ENCODE assay signal across 27 cellular contexts in genomic region chr20:39170896-39171463, GRCh38.
"Had no signal": no experiment of that assay in that cellular context is flagged by ENCODE, and none has a peak within 500 bp of the region (broad histone marks: within the 10 kb centered on the region; RNA-seq: fewer than 3 reads in every experiment).

No MANE protein-coding gene starts in this region.

- H3K36me3 ChIP-seq: neural progenitor cell, ovary, suprapubic skin, tibial artery, transverse colon, upper lobe of left lung, uterus had no signal

- H3K4me3 Mint-ChIP-seq: naive thymus-derived CD4-positive, alpha-beta T cell; natural killer cell; nephron; neural progenitor cell; stimulated activated effector memory CD8-positive, alpha-beta T cell treated with anti-CD3 and anti-CD28 coated beads, Interleukin-12 subunit alpha, Interleukin-12 subunit beta, amount 100 ng/mL, for 72 hours; stimulated activated naive B cell treated with anti-CD40 and anti-IgM and Interleukin-4, amounts not matched to agents 10 μg/mL and 1 μg/mL and 100 μg/mL, for 72 hours; stimulated activated naive CD8-positive, alpha-beta T cell treated with anti-CD3 and anti-CD28 coated beads, Interleukin-15, amount 100 ng/mL, for 72 hours had no signal

- H3K4me3 ChIP-seq: neural progenitor cell, ovary, psoas muscle, skin epidermis, smooth muscle cell, suprapubic skin, testis, tibial artery, transverse colon, upper lobe of left lung, uterus had no signal

- H3K27ac ChIP-seq: neural progenitor cell, ovary, parathyroid adenoma, psoas muscle, skin epidermis, suprapubic skin, testis, tibial artery, transverse colon, upper lobe of left lung, uterus had no signal

- H3K9me3 ChIP-seq: ovary, psoas muscle, suprapubic skin, testis, tibial artery, transverse colon, upper lobe of left lung, uterus had no signal

- H3K9me3 Mint-ChIP-seq: nephron; neural progenitor cell; stimulated activated effector memory CD8-positive, alpha-beta T cell treated with anti-CD3 and anti-CD28 coated beads, Interleukin-12 subunit alpha, Interleukin-12 subunit beta, amount 100 ng/mL, for 72 hours had no signal

- H3K4me1 ChIP-seq: neural progenitor cell, parathyroid adenoma, psoas muscle, suprapubic skin, testis, tibial artery, transverse colon, upper lobe of left lung, uterus had no signal

- H3K36me3 Mint-ChIP-seq: naive thymus-derived CD4-positive, alpha-beta T cell; natural killer cell; neural progenitor cell; stimulated activated effector memory CD8-positive, alpha-beta T cell treated with anti-CD3 and anti-CD28 coated beads, Interleukin-12 subunit alpha, Interleukin-12 subunit beta, amount 100 ng/mL, for 72 hours; stimulated activated naive B cell treated with anti-CD40 and anti-IgM and Interleukin-4, amounts not matched to agents 10 μg/mL and 1 μg/mL and 100 μg/mL, for 72 hours had no signal

- H3K27ac Mint-ChIP-seq: naive thymus-derived CD4-positive, alpha-beta T cell; natural killer cell; nephron; progenitor cell of endocrine pancreas; stimulated activated effector memory CD8-positive, alpha-beta T cell treated with anti-CD3 and anti-CD28 coated beads, Interleukin-12 subunit alpha, Interleukin-12 subunit beta, amount 100 ng/mL, for 72 hours; stimulated activated naive B cell treated with anti-CD40 and anti-IgM and Interleukin-4, amounts not matched to agents 10 μg/mL and 1 μg/mL and 100 μg/mL, for 72 hours; stimulated activated naive CD8-positive, alpha-beta T cell treated with anti-CD3 and anti-CD28 coated beads, Interleukin-15, amount 100 ng/mL, for 72 hours had no signal

- DNase-seq: naive thymus-derived CD4-positive, alpha-beta T cell; natural killer cell; ovary; posterior cingulate gyrus; psoas muscle; right cardiac atrium; stimulated activated CD4-positive, alpha-beta T cell treated with anti-CD3 and anti-CD28 coated beads, Interleukin-15, amount 100 ng/mL, for 24 hours; stimulated activated CD4-positive, alpha-beta T cell treated with anti-CD3 and anti-CD28 coated beads, Interleukin-2, amount 100 ng/mL, for 24 hours; stimulated activated CD4-positive, alpha-beta T cell treated with anti-CD3 and anti-CD28 coated beads, Interleukin-2, amount 100 ng/mL, for 48 hours; stimulated activated CD4-positive, alpha-beta T cell treated with anti-CD3 and anti-CD28 coated beads, Interleukin-4, amount 100 ng/mL, for 24 hours; stimulated activated naive B cell treated with anti-CD40 and anti-IgM and Interleukin-4, amounts not matched to agents 10 μg/mL and 1 μg/mL and 100 μg/mL, for 72 hours; stimulated activated naive CD4-positive, alpha-beta T cell treated with Interleukin-2 at 50 U/mL for 16 hours; stimulated activated naive CD8-positive, alpha-beta T cell treated with anti-CD3 and anti-CD28 coated beads, Interleukin-15, amount 100 ng/mL, for 72 hours; substantia nigra; testis; tibial artery; transverse colon; upper lobe of left lung; uterus had no signal

- H3K27me3 ChIP-seq: neural progenitor cell, ovary, testis, transverse colon, upper lobe of left lung, uterus had no signal

- H3K4me1 Mint-ChIP-seq: naive thymus-derived CD4-positive, alpha-beta T cell; natural killer cell; nephron; neural progenitor cell; stimulated activated effector memory CD8-positive, alpha-beta T cell treated with anti-CD3 and anti-CD28 coated beads, Interleukin-12 subunit alpha, Interleukin-12 subunit beta, amount 100 ng/mL, for 72 hours; stimulated activated naive B cell treated with anti-CD40 and anti-IgM and Interleukin-4, amounts not matched to agents 10 μg/mL and 1 μg/mL and 100 μg/mL, for 72 hours; stimulated activated naive CD8-positive, alpha-beta T cell treated with anti-CD3 and anti-CD28 coated beads, Interleukin-15, amount 100 ng/mL, for 72 hours had no signal
